Comparison of ENCODE assay signal across 9 cellular contexts in genomic region chr7:129948338-129948737, GRCh38. TPM values are rescaled to one million over a fixed set of nuclear protein-coding genes. Genes with fewer than 3 reads are reported as not detected.
DNase-seq lines count a peak whose midpoint lies in the region; ATAC-seq, FAIRE-seq and TF ChIP-seq lines count a peak whose summit lies in the region.
"Had no signal": no experiment of that assay in that cellular context is flagged by ENCODE, and none has a peak within 500 bp of the region (broad histone marks: within the 10 kb centered on the region; RNA-seq: fewer than 3 reads in every experiment).

No MANE protein-coding gene starts in this region.

- peaks cover 28% of the 10 kb centered on the region for H3K4me1 ChIP-seq in HUES48 (ENCODE audit: control insufficient read depth, insufficient read depth, low read length)
- H3K4me1 ChIP-seq in astrocyte (ENCODE audit: insufficient read depth, low read length), result peaks cover 24% of the 10 kb centered on the region
- H3K4me1 ChIP-seq in HepG2 (ENCODE audit: insufficient read depth, low read length), result peaks cover 38% of the 10 kb centered on the region
- H3K4me1 ChIP-seq in stomach smooth muscle (ENCODE audit: control insufficient read depth, insufficient read depth, low read length), result peaks cover 26% of the 10 kb centered on the region

- no peak for TF ChIP-seq POLR2A in HepG2 (IDR thresholded peaks at IDR 0.05; ENCODE audit: insufficient read depth in 1 of 2, low read depth in 2 of 2, low read length in 2 of 2)

- no peak for TF ChIP-seq RAD21 in HepG2 (CRISPR knock-in tag; IDR thresholded peaks at IDR 0.05)

- in situ Hi-C loops in HepG2 (cut with HindIII; ENCODE audit: extremely low pct_ligation_motif_present, low pct_unique_long_range_greater_than_20kb), result no loop called here

- H3K9me3 ChIP-seq in HUES48 (ENCODE audit: control insufficient read depth, insufficient read depth, low read length) (no peaks in the 10 kb centered on the region), astrocyte (ENCODE audit: insufficient read depth, low read depth, low read length) (no peaks in the 10 kb centered on the region), HepG2 (ENCODE audit: low read length) (no peaks in the 10 kb centered on the region), stomach smooth muscle (ENCODE audit: control insufficient read depth in 2 of 2, low read length in 2 of 2) (no peaks in the 10 kb centered on the region)

- peak overlapping the region; percentile 89 for H3K4me3 ChIP-seq in HUES48 (ENCODE audit: low read depth, low read length)
- no peak overlapping the region for H3K4me3 ChIP-seq in astrocyte (ENCODE audit: insufficient read depth, low read depth, low read length)
- peak overlapping the region in 1 of 3 experiments; percentile 11; a peak in 2 of 6 replicates for H3K4me3 ChIP-seq in HepG2 (replicated peaks in 1 of 3; ENCODE audit: insufficient read depth in 1 of 3, low read depth in 2 of 3, low read length in 3 of 3)
- peak overlapping the region in 1 of 2 donors; percentile 94 for H3K4me3 ChIP-seq in stomach smooth muscle (ENCODE audit: low read length in 2 of 2)

- intact Hi-C loops in HepG2 (cut with micrococcal nuclease; ENCODE audit: unreplicated experiment), result loop anchor here (2.0 to 5.0 kb wide), 2 partner anchors 44 to 62 kb away; no protein-coding TSS in a partner anchor

- no peaks in the 10 kb centered on the region for H3K27me3 Mint-ChIP-seq in astrocyte (ENCODE audit: low read depth, unreplicated experiment)

- peaks cover 94% of the 10 kb centered on the region for H3K79me2 ChIP-seq in astrocyte (ENCODE audit: insufficient read depth, low read length)
- H3K79me2 ChIP-seq in HepG2 (ENCODE audit: insufficient read depth, low read length), result peaks cover 74% of the 10 kb centered on the region

- H3K27ac Mint-ChIP-seq in astrocyte (ENCODE audit: unreplicated experiment), result no peak overlapping the region
- H3K27ac Mint-ChIP-seq: activated T-cell treated with anti-CD3 and anti-CD28 coated beads, Interleukin-2, amount 50 U/mL, for 72 hours had no signal

- H3K27ac ChIP-seq in HUES48 (ENCODE audit: low read depth, low read length), result peak overlapping the region; percentile 100
- peak overlapping the region; percentile 92 for H3K27ac ChIP-seq in astrocyte (ENCODE audit: low read depth, low read length)
- peak overlapping the region; percentile 92 for H3K27ac ChIP-seq in HepG2 (ENCODE audit: extremely low read length, insufficient read depth, low read length)
- peak overlapping the region; percentile 93 for H3K27ac ChIP-seq in stomach smooth muscle (ENCODE audit: low read length)

- H3K4me1 Mint-ChIP-seq in astrocyte (ENCODE audit: low read depth, unreplicated experiment), result peaks cover 19% of the 10 kb centered on the region

- no peaks in the 10 kb centered on the region for H3K9me3 Mint-ChIP-seq in astrocyte (ENCODE audit: unreplicated experiment)
- H3K9me3 Mint-ChIP-seq: activated T-cell treated with anti-CD3 and anti-CD28 coated beads, Interleukin-2, amount 50 U/mL, for 72 hours had no signal

- H3K9ac ChIP-seq in HUES48 (ENCODE audit: low read depth, low read length), result no peak overlapping the region
- peak overlapping the region; percentile 99 for H3K9ac ChIP-seq in astrocyte (ENCODE audit: low read length)
- peak overlapping the region; percentile 33; the same call in 1 of the 2 replicates for H3K9ac ChIP-seq in HepG2 (ENCODE audit: insufficient read depth, low read depth, low read length)
- no peak overlapping the region for H3K9ac ChIP-seq in stomach smooth muscle (ENCODE audit: low read length in 2 of 2)

- no peak overlapping the region for H3K4me3 Mint-ChIP-seq in astrocyte (ENCODE audit: unreplicated experiment)

- WGBS in HepG2 (ENCODE audit: low lambda C conversion rate), result 85% methylated on average over 5 of the region's 5 CpGs

- no peak for TF ChIP-seq CTCF in astrocyte (IDR thresholded peaks at IDR 0.05; ENCODE audit: insufficient read depth, low read depth, low read length)
- no peak for TF ChIP-seq CTCF in HepG2 (CRISPR knock-in tag; IDR thresholded peaks at IDR 0.05)

- no TSS peak for BruUV-seq in HepG2 (replicated peaks; lab: Mats Ljungman, UMichigan)

- DNase-seq in astrocyte (ENCODE audit: low read depth), result no peak
- no peak for DNase-seq in HepG2 (ENCODE audit: low spot score)
- DNase-seq in activated CD4-positive, alpha-beta T cell treated with anti-CD3 and anti-CD28 coated beads for 48 hours, result no peak
- no peak for DNase-seq in NCI-H2081 treated with DMSO at 0.1 percent for 48 hours (lab: John Stamatoyannopoulos, UW)

- TF ChIP-seq EP300 in HepG2 (IDR thresholded peaks at IDR 0.05; ENCODE audit: low read depth in 2 of 2, low read length in 2 of 2), result no peak
- TF ChIP-seq EP300 in HepG2 (CRISPR knock-in tag; IDR thresholded peaks at IDR 0.05; ENCODE audit: borderline replicate concordance), result no peak

- POLR2A ChIA-PET in HepG2 (lab: Yijun Ruan, JAX), result interaction anchor here (0.8 to 2.9 kb wide), 6 partner anchors 11 to 378 kb away, joined by 3 to 28 read pairs (median 4); partner anchors contain the start of gene TMEM209

- H3K27me3 ChIP-seq in HUES48 (ENCODE audit: control insufficient read depth, insufficient read depth, low read length), result no peaks in the 10 kb centered on the region
- no peaks in the 10 kb centered on the region for H3K27me3 ChIP-seq in astrocyte (ENCODE audit: insufficient read depth, low read length)
- no peaks in the 10 kb centered on the region; a peak in 1 of 5 replicates for H3K27me3 ChIP-seq in HepG2 (ENCODE audit: control insufficient read depth in 1 of 2, insufficient read depth in 2 of 2, low read length in 2 of 2)
- H3K27me3 ChIP-seq in stomach smooth muscle (ENCODE audit: control insufficient read depth in 1 of 2, insufficient read depth in 2 of 2, low read length in 2 of 2), result no peaks in the 10 kb centered on the region

- H2AFZ ChIP-seq in astrocyte (ENCODE audit: low read depth, low read length) (no peak overlapping the region), HepG2 (ENCODE audit: low read length) (no peak overlapping the region)

- CTCF ChIA-PET in HepG2 (lab: Yijun Ruan, JAX; ENCODE audit: low intra/inter-chr PET ratio, low total read pairs), result no interaction called here

- peaks cover 75% of the 10 kb centered on the region for H4K20me1 ChIP-seq in astrocyte (ENCODE audit: insufficient read depth, low read length)
- H4K20me1 ChIP-seq in HepG2 (ENCODE audit: insufficient read depth, low read length), result peaks cover 22% of the 10 kb centered on the region

- H3K36me3 ChIP-seq in HUES48 (ENCODE audit: control insufficient read depth, insufficient read depth, low read length), result peaks cover 9% of the 10 kb centered on the region; the same call in 1 of the 2 replicates
- H3K36me3 ChIP-seq in astrocyte (ENCODE audit: insufficient read depth, low read length), result peaks cover under 1% of the 10 kb centered on the region
- peaks cover 0 to 3% of the 10 kb centered on the region in 2 experiments; a peak in 2 of 5 replicates for H3K36me3 ChIP-seq in HepG2 (replicated peaks in 1 of 2; ENCODE audit: control insufficient read depth in 1 of 2, insufficient read depth in 2 of 2, low read length in 2 of 2)
- no peaks in the 10 kb centered on the region for H3K36me3 ChIP-seq in stomach smooth muscle (ENCODE audit: control insufficient read depth in 2 of 2, insufficient read depth in 2 of 2, low read length in 2 of 2)

- ATAC-seq in HepG2, result no peak
- no peak for ATAC-seq in activated CD4-positive, CD25-positive, alpha-beta regulatory T cell treated with anti-CD3 and anti-CD28 coated beads, Interleukin-2, amount 50 U/mL, for 24 hours
- no peak for ATAC-seq in GM19395 (IDR thresholded peaks at IDR 0.05; ENCODE audit: unreplicated experiment)

- H3K36me3 Mint-ChIP-seq in astrocyte (ENCODE audit: low read depth, unreplicated experiment), result peaks cover 9% of the 10 kb centered on the region

- H3K4me2 ChIP-seq in astrocyte (ENCODE audit: low read length), result peak overlapping the region; percentile 96
- H3K4me2 ChIP-seq in HepG2 (ENCODE audit: low read depth, low read length), result peak overlapping the region; percentile 76

- FAIRE-seq in astrocyte (lab: Jason Lieb, UNC), result no peak
- FAIRE-seq in HepG2 (lab: Jason Lieb, UNC), result no peak

TF ChIP-seq in HepG2, 621 proteins besides CTCF, POLR2A, EP300 and RAD21 (continues in another document):
- no peak for TF ChIP-seq ZNF484 (CRISPR knock-in tag; IDR thresholded peaks at IDR 0.05; ENCODE audit: borderline replicate concordance, low read depth)

RNA-seq across cellular contexts. Expression of gene UBE2H, which starts 4.4 kb away (rescaled TPM):
- total RNA-seq in astrocyte (171 and 194 TPM in 2 replicates), HepG2 (2016; rRNA removed; fragmentation: Illumina TruSeq; extraction: Trizol) (15.5 and 18.7 TPM in 2 replicates)
- 1.3 and 1.9 TPM in 2 replicates for total RNA-seq in HepG2 (2016; cell fraction: cytosol; rRNA removed; fragmentation: Illumina TruSeq; extraction: Trizol; ENCODE audit: low read depth)
- 15.7 and 16.2 TPM in 2 replicates for total RNA-seq in HepG2 (2016; cell fraction: insoluble cytoplasmic fraction; rRNA removed; fragmentation: Illumina TruSeq; extraction: Trizol)
- total RNA-seq in HepG2 (2016; cell fraction: membrane; rRNA removed; fragmentation: Illumina TruSeq; extraction: Trizol), result 6.7 and 8.2 TPM in 2 replicates
- total RNA-seq in HepG2 (2016; cell fraction: nucleus; rRNA removed; fragmentation: Illumina TruSeq; extraction: Trizol), result 17.1 and 18.4 TPM in 2 replicates
- 40.1 and 43.7 TPM in 2 replicates for polyA plus RNA-seq in HepG2 (2011; rRNA removed)
- 13.5 and 24.5 TPM in 2 replicates for polyA plus RNA-seq in HepG2 (2011; cell fraction: cytosol; rRNA removed)
- 22.5 and 32.8 TPM in 2 replicates for polyA plus RNA-seq in HepG2 (2011; cell fraction: nucleus; rRNA removed)
- 50.8 and 52.0 TPM in 2 replicates for polyA plus RNA-seq in HepG2 (2012)
- polyA plus RNA-seq in HepG2 (2016; cell fraction: cytosol; fragmentation: Illumina TruSeq; extraction: Trizol; ENCODE audit: low read depth), result 1.9 TPM in 2 replicates
- polyA plus RNA-seq in HepG2 (2016; cell fraction: insoluble cytoplasmic fraction; fragmentation: Illumina TruSeq; extraction: Trizol; ENCODE audit: low read depth), result 17.0 and 20.2 TPM in 2 replicates
- 3.6 and 3.8 TPM in 2 replicates for polyA plus RNA-seq in HepG2 (2016; cell fraction: membrane; fragmentation: Illumina TruSeq; extraction: Trizol; ENCODE audit: low read depth)
- 20.8 TPM in 2 replicates for polyA plus RNA-seq in HepG2 (2016; cell fraction: nucleus; fragmentation: Illumina TruSeq; extraction: Trizol; ENCODE audit: insufficient read depth, low read depth)
- polyA minus RNA-seq in HepG2 (2011; rRNA and poly(A)+ RNA removed; ENCODE audit: low replicate concordance), result 21.8 and 29.4 TPM in 2 replicates
- polyA minus RNA-seq in HepG2 (2011; cell fraction: cytosol; rRNA and poly(A)+ RNA removed), result 24.0 and 36.2 TPM in 2 replicates
- 60.9 and 63.9 TPM in 2 replicates for polyA minus RNA-seq in HepG2 (2011; cell fraction: nucleus; rRNA and poly(A)+ RNA removed)

Comparison
In these comparisons a context has a peak if more than half of its experiments do, and no peak if none do; other contexts are left out.
1. H3K9ac ChIP-seq: peak in astrocyte (single experiment) and HepG2 (single experiment); none in HUES48 (single experiment) and stomach smooth muscle (0 of 2).
2. Peak in every context shown above with its lines, with median percentiles within 50 percentile points of each other: H3K27ac ChIP-seq.